Comparison of ENCODE assay signal across 8 cellular contexts in genomic region chr10:53029872-53030849, GRCh38.
DNase-seq lines count a peak whose midpoint lies in the region; ATAC-seq, FAIRE-seq and TF ChIP-seq lines count a peak whose summit lies in the region.
"Not testable (repeated sequence)": the region's sequence is repeated elsewhere in the genome, so short reads cannot be mapped to it uniquely, and the experiment has no call there.

No MANE protein-coding gene starts in this region.

- not testable (repeated sequence) for H3K9me2 ChIP-seq in OCI-LY7 (ENCODE audit: insufficient read depth, low read length)

- H3K27me3 Mint-ChIP-seq in H9 (ENCODE audit: low read depth); progenitor cell of endocrine pancreas: not testable (repeated sequence)

- not testable (repeated sequence) for H3K36me3 ChIP-seq in BLaER1; OCI-LY7 (ENCODE audit: insufficient read depth, low read length); bronchial epithelial cell (ENCODE audit: control insufficient read depth, insufficient read depth, low read length); iPS-20b (ENCODE audit: insufficient read depth, low read depth, low read length)

- POLR2A ChIA-PET in OCI-LY7 (lab: Charles Lee), result not testable (repeated sequence)

- H4K20me1 ChIP-seq in BLaER1; H9 (ENCODE audit: control insufficient read depth, insufficient read depth, insufficient read length); OCI-LY7 (ENCODE audit: insufficient read depth, low read length): not testable (repeated sequence)

- not testable (repeated sequence) for H4K8ac ChIP-seq in H9 (replicated peaks; ENCODE audit: insufficient read length, low read depth, low read length)

- not testable (repeated sequence) for H3K4me3 Mint-ChIP-seq in H9
- H3K4me3 Mint-ChIP-seq in progenitor cell of endocrine pancreas (ENCODE audit: low read depth), result peak overlapping the region; percentile 64

- H2BK120ac ChIP-seq in H9 (ENCODE audit: low read depth, low read length, poor library complexity, severe bottlenecking), result peak overlapping the region; percentile 9

- H4K5ac ChIP-seq in H9 (ENCODE audit: insufficient read length, low read depth, low read length), result not testable (repeated sequence)

- H2BK5ac ChIP-seq in H9 (ENCODE audit: insufficient read length, low read length), result not testable (repeated sequence)

- H2AK5ac ChIP-seq in H9 (ENCODE audit: insufficient read length, low read length), result not testable (repeated sequence)

- H3K4me1 Mint-ChIP-seq in H9 (peaks cover 22 to 23% of the 10 kb centered on the region in 2 experiments), progenitor cell of endocrine pancreas (ENCODE audit: low read depth) (peaks cover 31% of the 10 kb centered on the region)

- FAIRE-seq in bronchial epithelial cell (lab: Jason Lieb, UNC), result not testable (repeated sequence)

- H3K23ac ChIP-seq in H9 (ENCODE audit: insufficient read length, low read depth, low read length), result not testable (repeated sequence)

- intact Hi-C loops in OCI-LY7 (cut with micrococcal nuclease; ENCODE audit: unreplicated experiment), result not testable (repeated sequence)

- H3K4me3 ChIP-seq in BLaER1; bronchial epithelial cell (ENCODE audit: low read depth, low read length); iPS-20b (ENCODE audit: low read length): not testable (repeated sequence)
- H3K4me3 ChIP-seq in OCI-LY7 (ENCODE audit: low read depth, low read length, poor library complexity, severe bottlenecking), result peak overlapping the region; percentile 30

- not testable (repeated sequence) for H3K4ac ChIP-seq in H9 (ENCODE audit: low read depth, low read length)

- WGBS in H9 (ENCODE audit: extremely low coverage, insufficient read length, low lambda C conversion rate), result no CpG with 5 or more reads among the region's 8 CpGs

- H3K14ac ChIP-seq in H9 (ENCODE audit: insufficient read depth, low read length), result not testable (repeated sequence)

- not testable (repeated sequence) for H3K23me2 ChIP-seq in H9 (ENCODE audit: insufficient read length, low read depth, low read length, poor library complexity, severe bottlenecking)

- not testable (repeated sequence) for H3K9me3 ChIP-seq in BLaER1; H9 (ENCODE audit: control insufficient read depth, low read depth, low read length); OCI-LY7 (ENCODE audit: low read length); iPS-20b (ENCODE audit: insufficient read depth, low read depth, low read length)

- H2BK20ac ChIP-seq in H9 (ENCODE audit: low read depth, low read length, poor library complexity, severe bottlenecking), result peak overlapping the region; percentile 60

- H3K18ac ChIP-seq in H9 (ENCODE audit: insufficient read length, low read depth, low read length), result not testable (repeated sequence)

- not testable (repeated sequence) for H3K79me2 ChIP-seq in H9 (ENCODE audit: insufficient read depth, low read length); OCI-LY7 (ENCODE audit: insufficient read depth, low read depth, low read length)

- H2BK15ac ChIP-seq in H9 (ENCODE audit: low read depth, low read length), result not testable (repeated sequence)

- H3K56ac ChIP-seq in H9 (ENCODE audit: insufficient read length, low read depth, low read length), result not testable (repeated sequence)

- peak overlapping the region; percentile 9 to 66 (median 30) for H3K27ac Mint-ChIP-seq in H9
- peak overlapping the region; percentile 95 for H3K27ac Mint-ChIP-seq in progenitor cell of endocrine pancreas

- peak overlapping the region; percentile 76 for H4K91ac ChIP-seq in H9 (ENCODE audit: insufficient read length, low read depth, low read length)

- H3K9me3 Mint-ChIP-seq in H9; progenitor cell of endocrine pancreas (ENCODE audit: low read depth): not testable (repeated sequence)

- DNase-seq in H9; progenitor cell of endocrine pancreas (ENCODE audit: low spot score, unreplicated experiment): not testable (repeated sequence)
- peak; percentile 69 for DNase-seq in OCI-LY7 (ENCODE audit: low spot score)
- DNase-seq in bronchial epithelial cell (ENCODE audit: low read depth), result peak; percentile 71

- not testable (repeated sequence) for H3K79me1 ChIP-seq in H9 (ENCODE audit: insufficient read depth, low read depth, low read length, poor library complexity, severe bottlenecking)

- ATAC-seq in GM18907 (IDR thresholded peaks at IDR 0.05; ENCODE audit: unreplicated experiment) (peak; percentile 68), HG03442 (IDR thresholded peaks at IDR 0.05; ENCODE audit: unreplicated experiment) (peak; percentile 61)

- CTCF ChIA-PET in OCI-LY7 (lab: Charles Lee; ENCODE audit: unreplicated experiment), result not testable (repeated sequence)

- not testable (repeated sequence) for H3K27me3 ChIP-seq in BLaER1; H9 (ENCODE audit: insufficient read depth, low read length); bronchial epithelial cell (ENCODE audit: control insufficient read depth, insufficient read depth, low read length); iPS-20b (ENCODE audit: insufficient read depth, low read length)

- not testable (repeated sequence) for H3K36me3 Mint-ChIP-seq in H9 (ENCODE audit: insufficient read depth in 1 of 3, low read depth in 3 of 3); progenitor cell of endocrine pancreas (ENCODE audit: insufficient read depth)

- not testable (repeated sequence) for TF ChIP-seq CTCF in H9 (conservative IDR thresholded peaks at IDR 0.05); OCI-LY7 (conservative IDR thresholded peaks at IDR 0.05; ENCODE audit: low read length); bronchial epithelial cell (IDR thresholded peaks at IDR 0.05; ENCODE audit: insufficient read depth, low read length, severe bottlenecking); progenitor cell of endocrine pancreas (IDR thresholded peaks at IDR 0.05; ENCODE audit: unreplicated experiment)

- not testable (repeated sequence) for H2AFZ ChIP-seq in H9 (ENCODE audit: low read length)
- H2AFZ ChIP-seq in OCI-LY7 (ENCODE audit: low read length), result peak overlapping the region; percentile 93

- H3K4me1 ChIP-seq in BLaER1 (peaks cover 16% of the 10 kb centered on the region), OCI-LY7 (ENCODE audit: insufficient read depth, low read length, poor library complexity, severe bottlenecking) (peaks cover 21% of the 10 kb centered on the region)
- not testable (repeated sequence) for H3K4me1 ChIP-seq in H9 (ENCODE audit: insufficient read depth, low read length); iPS-20b (ENCODE audit: insufficient read depth, low read length)

- peak overlapping the region; percentile 60 for H3K27ac ChIP-seq in BLaER1
- not testable (repeated sequence) for H3K27ac ChIP-seq in H9 (ENCODE audit: insufficient read length, low read depth, low read length); OCI-LY7 (ENCODE audit: low read depth, low read length, poor library complexity, severe bottlenecking); iPS-20b (ENCODE audit: low read length)

- not testable (repeated sequence) for H3K9ac ChIP-seq in BLaER1; H9 (ENCODE audit: extremely low read depth, insufficient read length, low read length)
- peak overlapping the region; percentile 48; the same call in 1 of the 2 replicates for H3K9ac ChIP-seq in iPS-20b (ENCODE audit: low read depth, low read length)

- not testable (repeated sequence) for H2BK12ac ChIP-seq in H9 (ENCODE audit: insufficient read length, low read depth, low read length)

- H3K4me2 ChIP-seq in BLaER1 (peak overlapping the region; percentile 73), OCI-LY7 (ENCODE audit: low read length) (peak overlapping the region; percentile 44)
- H3K4me2 ChIP-seq in H9 (ENCODE audit: insufficient read depth, insufficient read length, low read length), result not testable (repeated sequence)

- H3T11ph ChIP-seq in H9 (ENCODE audit: low read length), result not testable (repeated sequence)

- not testable (repeated sequence) for BruUV-seq in OCI-LY7 (replicated peaks; lab: Mats Ljungman, UMichigan)
